Comparison of ENCODE assay signal across 12 cellular contexts in genomic region chr16:57591870-57592485, GRCh38. TPM values are rescaled to one million over a fixed set of nuclear protein-coding genes. Genes with fewer than 3 reads are reported as not detected.
DNase-seq lines count a peak whose midpoint lies in the region; ATAC-seq, FAIRE-seq and TF ChIP-seq lines count a peak whose summit lies in the region.
"Had no signal": no experiment of that assay in that cellular context is flagged by ENCODE, and none has a peak within 500 bp of the region (broad histone marks: within the 10 kb centered on the region; RNA-seq: fewer than 3 reads in every experiment).

No MANE protein-coding gene starts in this region.

- H3K27me3 ChIP-seq in Loucy (ENCODE audit: insufficient read depth, low read length, poor library complexity, severe bottlenecking) (no peaks in the 10 kb centered on the region), smooth muscle cell (ENCODE audit: low read depth) (no peaks in the 10 kb centered on the region), left ventricle myocardium inferior (ENCODE audit: low read depth) (peaks cover 12% of the 10 kb centered on the region)
- H3K27me3 ChIP-seq: thyroid gland had no signal

- no peak for TF ChIP-seq CTCF in Loucy (conservative IDR thresholded peaks at IDR 0.05; ENCODE audit: low read length)
- no peak for TF ChIP-seq CTCF in smooth muscle cell (IDR thresholded peaks at IDR 0.05; ENCODE audit: borderline replicate concordance, insufficient read depth, poor library complexity, severe bottlenecking)
- no peak for TF ChIP-seq CTCF in D721Med (IDR thresholded peaks at IDR 0.05; ENCODE audit: insufficient read depth, missing control alignments)
- no peak for TF ChIP-seq CTCF in left ventricle myocardium inferior (IDR thresholded peaks at IDR 0.05; ENCODE audit: borderline replicate concordance)

- peak overlapping the region; percentile 90 for H3K27ac Mint-ChIP-seq in T-helper 2 cell treated with Interferon-gamma antibody and Interleukin-4, amounts not matched to agents 5 μg/mL and 100 μg/mL, for 36 hours
- H3K27ac Mint-ChIP-seq in activated naive CD8-positive, alpha-beta T cell treated with anti-CD3 and anti-CD28 coated beads, Interleukin-2, amount 50 U/mL, for 24 hours, result peak overlapping the region; percentile 84
- H3K27ac Mint-ChIP-seq: nephron had no signal

- H4K20me1 ChIP-seq in Loucy (ENCODE audit: insufficient read depth, low read length, poor library complexity, severe bottlenecking) (no peaks in the 10 kb centered on the region), smooth muscle cell (ENCODE audit: low read depth) (no peaks in the 10 kb centered on the region)

- 72% methylated on average over 7 of the region's 7 CpGs for WGBS in smooth muscle cell (ENCODE audit: low lambda C conversion rate)

- ATAC-seq in activated naive CD8-positive, alpha-beta T cell treated with anti-CD3 and anti-CD28 coated beads, Interleukin-2, amount 50 U/mL, for 24 hours, result no peak
- ATAC-seq in GM19397 (IDR thresholded peaks at IDR 0.05; ENCODE audit: unreplicated experiment), result no peak

- peak overlapping the region; percentile 60 for H3K4me3 Mint-ChIP-seq in T-helper 2 cell treated with Interferon-gamma antibody and Interleukin-4, amounts not matched to agents 5 μg/mL and 100 μg/mL, for 36 hours
- H3K4me3 Mint-ChIP-seq in activated naive CD8-positive, alpha-beta T cell treated with anti-CD3 and anti-CD28 coated beads, Interleukin-2, amount 50 U/mL, for 24 hours, result peak overlapping the region; percentile 75
- H3K4me3 Mint-ChIP-seq: nephron had no signal

- peaks cover 30% of the 10 kb centered on the region for H3K4me1 ChIP-seq in Loucy (ENCODE audit: insufficient read depth, low read length, poor library complexity, severe bottlenecking)
- H3K4me1 ChIP-seq in smooth muscle cell (ENCODE audit: low read depth), result peaks cover 12% of the 10 kb centered on the region
- peaks cover 11% of the 10 kb centered on the region for H3K4me1 ChIP-seq in left ventricle myocardium inferior
- H3K4me1 ChIP-seq: thyroid gland had no signal

- H3K36me3 ChIP-seq in Loucy (ENCODE audit: insufficient read depth, low read length) (no peaks in the 10 kb centered on the region), smooth muscle cell (ENCODE audit: low read depth) (no peaks in the 10 kb centered on the region), left ventricle myocardium inferior (no peaks in the 10 kb centered on the region)
- H3K36me3 ChIP-seq: thyroid gland had no signal

- H3K9ac ChIP-seq in Loucy (ENCODE audit: low read depth, low read length, poor library complexity, severe bottlenecking), result peak overlapping the region; percentile 77
- H3K9ac ChIP-seq in smooth muscle cell (ENCODE audit: low read depth), result no peak overlapping the region

- peaks cover 44% of the 10 kb centered on the region for H3K4me1 Mint-ChIP-seq in T-helper 2 cell treated with Interferon-gamma antibody and Interleukin-4, amounts not matched to agents 5 μg/mL and 100 μg/mL, for 36 hours (ENCODE audit: low read depth)
- peaks cover 62% of the 10 kb centered on the region for H3K4me1 Mint-ChIP-seq in activated naive CD8-positive, alpha-beta T cell treated with anti-CD3 and anti-CD28 coated beads, Interleukin-2, amount 50 U/mL, for 24 hours
- H3K4me1 Mint-ChIP-seq: nephron had no signal

- H2AFZ ChIP-seq in Loucy (ENCODE audit: low read length) (no peak overlapping the region), smooth muscle cell (ENCODE audit: low read depth) (no peak overlapping the region)

- peaks cover 5% of the 10 kb centered on the region for H3K36me3 Mint-ChIP-seq in T-helper 2 cell treated with Interferon-gamma antibody and Interleukin-4, amounts not matched to agents 5 μg/mL and 100 μg/mL, for 36 hours (ENCODE audit: low read depth)
- H3K36me3 Mint-ChIP-seq in activated naive CD8-positive, alpha-beta T cell treated with anti-CD3 and anti-CD28 coated beads, Interleukin-2, amount 50 U/mL, for 24 hours (ENCODE audit: low read depth), result peaks cover 10% of the 10 kb centered on the region
- H3K36me3 Mint-ChIP-seq: brain had no signal

- intact Hi-C loops in left ventricle myocardium inferior (cut with micrococcal nuclease), result loop anchor here (10.0 kb wide), 1 partner anchor 123 kb away; no protein-coding TSS in a partner anchor

- peak overlapping the region; percentile 81 for H3K4me2 ChIP-seq in Loucy (ENCODE audit: low read depth, low read length, poor library complexity, severe bottlenecking)
- H3K4me2 ChIP-seq in smooth muscle cell, result no peak overlapping the region

- no peak for DNase-seq in T-helper 2 cell treated with Interferon-gamma antibody and Interleukin-4, amounts not matched to agents 5 μg/mL and 100 μg/mL, for 36 hours (ENCODE audit: low spot score)
- no peak for DNase-seq in T-helper 2 cell
- no peak for DNase-seq in activated naive CD8-positive, alpha-beta T cell treated with anti-CD3 and anti-CD28 coated beads, Interleukin-2, amount 50 U/mL, for 24 hours
- no peak for DNase-seq in smooth muscle cell (lab: John Stamatoyannopoulos, UW; ENCODE audit: unreplicated experiment)
- DNase-seq in D721Med (ENCODE audit: insufficient read length, low spot score), result no peak
- DNase-seq in left ventricle myocardium inferior, result no peak

- H3K9me3 ChIP-seq in Loucy (ENCODE audit: insufficient read depth, low read depth, low read length) (peaks cover 5% of the 10 kb centered on the region; the same call in 1 of the 2 replicates), smooth muscle cell (replicated peaks; ENCODE audit: low read depth) (no peaks in the 10 kb centered on the region), left ventricle myocardium inferior (replicated peaks) (peaks cover 15% of the 10 kb centered on the region)
- H3K9me3 ChIP-seq: thyroid gland had no signal

- no peak for FAIRE-seq in D721Med (lab: Jason Lieb, UNC)

- H3K27ac ChIP-seq in smooth muscle cell (ENCODE audit: low read depth) (peak overlapping the region; percentile 95), left ventricle myocardium inferior (replicated peaks) (no peak overlapping the region)

- H3K9me3 Mint-ChIP-seq in T-helper 2 cell treated with Interferon-gamma antibody and Interleukin-4, amounts not matched to agents 5 μg/mL and 100 μg/mL, for 36 hours, result peaks cover 10% of the 10 kb centered on the region
- peaks cover 10% of the 10 kb centered on the region for H3K9me3 Mint-ChIP-seq in activated naive CD8-positive, alpha-beta T cell treated with anti-CD3 and anti-CD28 coated beads, Interleukin-2, amount 50 U/mL, for 24 hours

- H3K9me2 ChIP-seq in Loucy (replicated peaks; ENCODE audit: low read depth, low read length), result no peaks in the 10 kb centered on the region

- H3K27me3 Mint-ChIP-seq in T-helper 2 cell treated with Interferon-gamma antibody and Interleukin-4, amounts not matched to agents 5 μg/mL and 100 μg/mL, for 36 hours (ENCODE audit: low read depth), result peaks cover 3% of the 10 kb centered on the region
- no peaks in the 10 kb centered on the region for H3K27me3 Mint-ChIP-seq in activated naive CD8-positive, alpha-beta T cell treated with anti-CD3 and anti-CD28 coated beads, Interleukin-2, amount 50 U/mL, for 24 hours

- H3F3A ChIP-seq in Loucy (ENCODE audit: low read depth) (peaks cover 5% of the 10 kb centered on the region; the same call in 1 of the 2 replicates), smooth muscle cell (ENCODE audit: low read depth) (no peaks in the 10 kb centered on the region)

- H3K79me2 ChIP-seq in Loucy (ENCODE audit: insufficient read depth, low read length) (no peaks in the 10 kb centered on the region), smooth muscle cell (ENCODE audit: low read depth) (no peaks in the 10 kb centered on the region)

- H3K4me3 ChIP-seq in Loucy (ENCODE audit: low read length, poor library complexity, severe bottlenecking) (peak overlapping the region; percentile 63), smooth muscle cell (no peak overlapping the region), left ventricle myocardium inferior (no peak overlapping the region)
- H3K4me3 ChIP-seq: thyroid gland had no signal

RNA-seq across cellular contexts. Expression of gene ADGRG1, which starts 36.5 kb away (rescaled TPM):
- total RNA-seq in smooth muscle cell (27.3 and 32.0 TPM in 2 replicates), left ventricle myocardium inferior (21.3 TPM)
- polyA plus RNA-seq in smooth muscle cell, result 15.3 and 71.2 TPM in 2 replicates

RNA-seq across cellular contexts. Expression of gene ADGRG5, which starts 49.5 kb away (rescaled TPM):
- total RNA-seq in smooth muscle cell (not detected in 2 replicates), left ventricle myocardium inferior (not detected)
- polyA plus RNA-seq in smooth muscle cell, result not detected in 2 replicates
- total RNA-seq: glomerular endothelial cell had no signal

RNA-seq across cellular contexts. Expression of gene CCDC102A, which starts 55.6 kb away (rescaled TPM):
- total RNA-seq in smooth muscle cell (10.8 and 13.4 TPM in 2 replicates), left ventricle myocardium inferior (11.3 TPM)
- 21.9 and 25.3 TPM in 2 replicates for polyA plus RNA-seq in smooth muscle cell
